In the genomic region with DNA sequence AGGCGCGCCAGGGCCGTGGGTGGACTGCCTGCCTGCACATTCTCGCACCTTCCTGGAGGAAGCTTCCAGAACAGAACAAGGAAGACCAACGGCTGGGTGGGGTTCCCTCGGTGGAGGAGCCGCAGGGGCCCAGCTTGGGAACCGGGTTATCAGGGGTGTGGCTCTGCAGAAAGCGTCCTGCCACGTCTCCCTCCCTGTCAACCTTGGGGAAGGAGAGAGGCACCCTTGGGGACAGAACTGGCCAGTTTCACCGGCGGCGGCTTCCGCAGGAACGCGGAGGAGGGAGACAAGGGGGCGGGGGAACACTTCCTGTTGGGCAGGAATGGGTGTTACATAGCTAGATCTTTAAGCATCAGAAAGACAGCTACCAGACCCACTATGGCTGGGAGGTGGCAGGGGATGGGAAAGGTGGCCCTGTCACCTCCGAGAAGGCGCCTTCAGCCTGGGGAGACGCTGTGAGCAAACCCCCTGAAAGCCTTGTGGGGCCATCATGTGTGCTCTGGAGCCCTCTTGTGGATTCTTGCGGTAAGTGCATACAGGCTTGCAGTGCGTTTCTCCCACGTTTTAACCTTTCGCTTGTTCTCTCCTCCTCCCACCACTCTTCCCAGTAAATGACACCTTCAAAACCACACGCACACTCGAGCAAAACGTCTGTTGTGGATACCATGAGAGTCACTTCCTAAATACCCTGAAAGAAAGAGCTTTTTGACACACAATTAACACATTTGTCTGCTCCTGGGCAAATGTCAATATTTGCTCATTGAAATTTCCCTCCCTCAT, we compare ENCODE assay signal across 8 cellular contexts. TPM values are rescaled to one million over a fixed set of nuclear protein-coding genes. Genes with fewer than 3 reads are reported as not detected.
A peak's percentile ranks its signal among the peaks of the same experiment; 100 is the strongest.
DNase-seq lines count a peak whose midpoint lies in the region; FAIRE-seq and TF ChIP-seq lines count a peak whose summit lies in the region.

No MANE protein-coding gene starts in this region.

- H3K79me2 ChIP-seq in Karpas-422 (ENCODE audit: low read length) = no peaks in the 10 kb centered on the region

- peaks cover 3% of the 10 kb centered on the region for H3K27me3 Mint-ChIP-seq in activated T-helper 2 cell treated with anti-CD3 and anti-CD28 coated beads, Interferon-gamma antibody, Interleukin-2, Interleukin-4, amounts not matched to agents 10 μg/mL and 5 μg/mL and 100 μg/mL, durations not matched to agents 14 hours and 24 hours and 36 hours (ENCODE audit: low read depth)
- H3K27me3 Mint-ChIP-seq in nephron progenitor cell (ENCODE audit: low read depth, poor library complexity) = peaks cover 36% of the 10 kb centered on the region

- peak overlapping the region; percentile 43; the same call in 1 of the 2 replicates for H3K4me3 ChIP-seq in Karpas-422 (ENCODE audit: low read length)

- no peaks in the 10 kb centered on the region for H3K36me3 ChIP-seq in Karpas-422 (ENCODE audit: insufficient read depth, low read length)

- intact Hi-C loops in activated T-helper 2 cell treated with anti-CD3 and anti-CD28 coated beads, Interferon-gamma antibody, Interleukin-2, Interleukin-4, amounts not matched to agents 10 μg/mL and 5 μg/mL and 100 μg/mL, durations not matched to agents 14 hours and 24 hours and 36 hours (cut with micrococcal nuclease) = loop anchor here (1.0 to 5.0 kb wide), 8 partner anchors 35 to 501 kb away; a partner anchor contains a TSS

- H3K36me3 Mint-ChIP-seq in activated T-helper 2 cell treated with anti-CD3 and anti-CD28 coated beads, Interferon-gamma antibody, Interleukin-2, Interleukin-4, amounts not matched to agents 10 μg/mL and 5 μg/mL and 100 μg/mL, durations not matched to agents 14 hours and 24 hours and 36 hours (ENCODE audit: low read depth) = no peaks in the 10 kb centered on the region
- H3K36me3 Mint-ChIP-seq in nephron progenitor cell (ENCODE audit: low read depth) = no peaks in the 10 kb centered on the region

- peak; percentile 97 for TF ChIP-seq CTCF in nephron progenitor cell (IDR thresholded peaks at IDR 0.05)

- H3K4me2 ChIP-seq in Karpas-422 (ENCODE audit: low read depth, low read length, poor library complexity, severe bottlenecking) = peak overlapping the region; percentile 47

- FAIRE-seq in GM18507 (lab: Jason Lieb, UNC) = peak; percentile 85

- peaks cover 4% of the 10 kb centered on the region; the same call in 1 of the 2 replicates for H3K4me1 ChIP-seq in Karpas-422 (ENCODE audit: low read length)

- peak overlapping the region; percentile 82 for H3K27ac Mint-ChIP-seq in activated T-helper 2 cell treated with anti-CD3 and anti-CD28 coated beads, Interferon-gamma antibody, Interleukin-2, Interleukin-4, amounts not matched to agents 10 μg/mL and 5 μg/mL and 100 μg/mL, durations not matched to agents 14 hours and 24 hours and 36 hours
- H3K27ac Mint-ChIP-seq in nephron progenitor cell = no peak overlapping the region

- no peaks in the 10 kb centered on the region for H3K27me3 ChIP-seq in Karpas-422 (ENCODE audit: low read length)

- H3K27ac ChIP-seq in Karpas-422 (ENCODE audit: low read length) = no peak overlapping the region

- peak overlapping the region; percentile 62; the same call in 1 of the 2 replicates for H2AFZ ChIP-seq in Karpas-422 (ENCODE audit: low read length)

- peak overlapping the region; percentile 71 for H3K4me3 Mint-ChIP-seq in activated T-helper 2 cell treated with anti-CD3 and anti-CD28 coated beads, Interferon-gamma antibody, Interleukin-2, Interleukin-4, amounts not matched to agents 10 μg/mL and 5 μg/mL and 100 μg/mL, durations not matched to agents 14 hours and 24 hours and 36 hours (ENCODE audit: low read depth)
- peak overlapping the region; percentile 70 for H3K4me3 Mint-ChIP-seq in nephron progenitor cell

- H3K9me2 ChIP-seq in Karpas-422 (replicated peaks; ENCODE audit: insufficient read depth, low read length) = no peaks in the 10 kb centered on the region

- DNase-seq in A172 (ENCODE audit: low spot score) = peak; percentile 73
- peak; percentile 59 for DNase-seq in GM18507 (ENCODE audit: extremely low spot score, insufficient read length, low read depth)
- DNase-seq in Karpas-422 = peak; percentile 84
- peak; percentile 80 for DNase-seq in RPMI8226
- DNase-seq in activated T-helper 2 cell treated with anti-CD3 and anti-CD28 coated beads, Interferon-gamma antibody, Interleukin-2, Interleukin-4, amounts not matched to agents 10 μg/mL and 5 μg/mL and 100 μg/mL, durations not matched to agents 14 hours and 24 hours and 36 hours (ENCODE audit: low spot score) = peak; percentile 64
- DNase-seq in fibroblast of the conjunctiva (ENCODE audit: low read depth) = peak; percentile 60
- DNase-seq in nephron progenitor cell = peak; percentile 70
- peak; percentile 70 for DNase-seq in stimulated activated naive CD4-positive, alpha-beta T cell treated with Interleukin-2 at 50 U/mL for 16 hours (lab: John Stamatoyannopoulos, UW)

- H3K4me1 Mint-ChIP-seq in activated T-helper 2 cell treated with anti-CD3 and anti-CD28 coated beads, Interferon-gamma antibody, Interleukin-2, Interleukin-4, amounts not matched to agents 10 μg/mL and 5 μg/mL and 100 μg/mL, durations not matched to agents 14 hours and 24 hours and 36 hours (ENCODE audit: low read depth) = peaks cover 48% of the 10 kb centered on the region
- peaks cover 22% of the 10 kb centered on the region for H3K4me1 Mint-ChIP-seq in nephron progenitor cell

- no peaks in the 10 kb centered on the region for H3K9me3 ChIP-seq in Karpas-422 (ENCODE audit: low read length)

- H3K9ac ChIP-seq in Karpas-422 (ENCODE audit: low read length) = peak overlapping the region; percentile 38; the same call in 1 of the 2 replicates

- H3K9me3 Mint-ChIP-seq in activated T-helper 2 cell treated with anti-CD3 and anti-CD28 coated beads, Interferon-gamma antibody, Interleukin-2, Interleukin-4, amounts not matched to agents 10 μg/mL and 5 μg/mL and 100 μg/mL, durations not matched to agents 14 hours and 24 hours and 36 hours = no peaks in the 10 kb centered on the region
- H3K9me3 Mint-ChIP-seq in nephron progenitor cell = no peaks in the 10 kb centered on the region

- no peaks in the 10 kb centered on the region for H4K20me1 ChIP-seq in Karpas-422 (ENCODE audit: insufficient read depth, low read depth, low read length)

RNA-seq across cellular contexts. Expression of a gene that starts 3.8 kb away (rescaled TPM):
- 0.02 and 0.17 TPM in 2 replicates for total RNA-seq in A172 (2014; rRNA removed; shearing (Covaris generic))
- 0.30 TPM in 1 of 2 replicates, not detected in the other for total RNA-seq in Karpas-422 (2014; rRNA removed; shearing (Covaris generic); ENCODE audit: low replicate concordance)
- total RNA-seq in activated T-helper 2 cell treated with anti-CD3 and anti-CD28 coated beads, Interferon-gamma antibody, Interleukin-2, Interleukin-4, amounts not matched to agents 10 μg/mL and 5 μg/mL and 100 μg/mL, durations not matched to agents 14 hours and 24 hours and 36 hours = 0.52 and 1.9 TPM in 2 replicates

RNA-seq across cellular contexts. Expression of a gene that starts 48.1 kb away (rescaled TPM):
- 27.8 and 34.5 TPM in 2 replicates for total RNA-seq in A172 (2014; rRNA removed; shearing (Covaris generic))
- total RNA-seq in Karpas-422 (2014; rRNA removed; shearing (Covaris generic); ENCODE audit: low replicate concordance) = 34.7 and 53.5 TPM in 2 replicates
- total RNA-seq in activated T-helper 2 cell treated with anti-CD3 and anti-CD28 coated beads, Interferon-gamma antibody, Interleukin-2, Interleukin-4, amounts not matched to agents 10 μg/mL and 5 μg/mL and 100 μg/mL, durations not matched to agents 14 hours and 24 hours and 36 hours = 63.4 and 64.3 TPM in 2 replicates
